21 cellular contexts compared by ENCODE assay signal in genomic region chr2:65481961-65482360, GRCh38. TPM values are rescaled to one million over a fixed set of nuclear protein-coding genes. Genes with fewer than 3 reads are reported as not detected.
DNase-seq lines count a peak whose midpoint lies in the region; ATAC-seq, FAIRE-seq and TF ChIP-seq lines count a peak whose summit lies in the region.
"Had no signal": no experiment of that assay in that cellular context is flagged by ENCODE, and none has a peak within 500 bp of the region (broad histone marks: within the 10 kb centered on the region; RNA-seq: fewer than 3 reads in every experiment).

No MANE protein-coding gene starts in this region.

- no peak for FAIRE-seq in A549 (lab: Jason Lieb, UNC)
- no peak for FAIRE-seq in K562 (lab: Jason Lieb, UNC)
- FAIRE-seq: GM12878, GM19239, H1 had no signal

- H3K79me2 ChIP-seq in K562 (ENCODE audit: control insufficient read depth, insufficient read depth, low read length): no peaks in the 10 kb centered on the region

- DNase-seq in A549 (ENCODE audit: low read depth in 1 of 2, low spot score in 1 of 2) (no peak), IMR-90 (no peak), K562 (ENCODE audit: extremely low read depth in 1 of 4, low spot score in 3 of 4) (no peak), mucosa of descending colon (no peak), GM20000 (ENCODE audit: low spot score) (no peak), DMS79 (lab: John Stamatoyannopoulos, UW) (no peak)
- DNase-seq: Caco-2; CD4-positive, CD25-positive, alpha-beta regulatory T cell; CD8-positive, alpha-beta T cell; DMS153; EL; GDM1; GM23248; H7; HCEC 1CT had no signal

- H4K8ac ChIP-seq in IMR-90 (ENCODE audit: low read depth in 2 of 2, low read length in 2 of 2): no peak overlapping the region

- H3K9me3 ChIP-seq in A549: peaks cover 23% of the 10 kb centered on the region; the same call in 2 of the 3 replicates
- peaks cover 2% of the 10 kb centered on the region; the same call in 1 of the 2 replicates for H3K9me3 ChIP-seq in IMR-90 (ENCODE audit: control insufficient read depth, insufficient read depth, low read length)
- no peaks in the 10 kb centered on the region for H3K9me3 ChIP-seq in K562 (replicated peaks; ENCODE audit: control insufficient read depth, insufficient read depth, low read depth, low read length)
- no peaks in the 10 kb centered on the region for H3K9me3 ChIP-seq in mucosa of descending colon
- H3K9me3 ChIP-seq: Caco-2 had no signal

- TF ChIP-seq POLR2A in A549 (IDR thresholded peaks at IDR 0.05; ENCODE audit: low read length): no peak
- no peak for TF ChIP-seq POLR2A in IMR-90 (IDR thresholded peaks at IDR 0.05; ENCODE audit: low read depth, low read length)
- TF ChIP-seq POLR2A in K562 (conservative IDR thresholded peaks at IDR 0.05): no peak

- H2BK5ac ChIP-seq in IMR-90 (ENCODE audit: low read depth, low read length, poor library complexity, severe bottlenecking): no peak overlapping the region

- H3K23ac ChIP-seq in IMR-90 (ENCODE audit: low read depth, low read length): no peak overlapping the region

- H4K5ac ChIP-seq in IMR-90 (ENCODE audit: low read depth, low read length): no peak overlapping the region

- dilution Hi-C loops in IMR-90 (cut with HindIII; ENCODE audit: low sequenced_read_pairs, unreplicated experiment): no loop called here

- no peak for TF ChIP-seq CTCF in A549 (IDR thresholded peaks at IDR 0.05)
- no peak for TF ChIP-seq CTCF in IMR-90 (conservative IDR thresholded peaks at IDR 0.05; ENCODE audit: low read depth, low read length)
- no peak for TF ChIP-seq CTCF in K562 (IDR thresholded peaks at IDR 0.05 in 2 of 3, conservative IDR thresholded peaks at IDR 0.05 in 1 of 3; ENCODE audit: insufficient read depth in 2 of 3, low read depth in 1 of 3, low read length in 3 of 3)
- TF ChIP-seq CTCF in mucosa of descending colon (IDR thresholded peaks at IDR 0.05): no peak
- TF ChIP-seq CTCF in GM20000 (IDR thresholded peaks at IDR 0.05; ENCODE audit: extremely low read depth, missing control alignments): no peak

- in situ Hi-C loops in IMR-90 (cut with MboI; ENCODE audit: low sequenced_read_pairs): no loop called here
- in situ Hi-C loops in K562 (cut with MboI): no loop called here

- H3K36me3 ChIP-seq in IMR-90 (ENCODE audit: control insufficient read depth, insufficient read depth, low read length) (no peaks in the 10 kb centered on the region), K562 (ENCODE audit: control insufficient read depth, insufficient read depth, low read length) (no peaks in the 10 kb centered on the region), mucosa of descending colon (ENCODE audit: low read depth) (no peaks in the 10 kb centered on the region)
- H3K36me3 ChIP-seq: BLaER1 had no signal

- no peak overlapping the region for H2AK9ac ChIP-seq in IMR-90 (replicated peaks; ENCODE audit: low read depth, low read length, poor library complexity)

- H3K27me3 ChIP-seq in IMR-90 (ENCODE audit: control insufficient read depth, insufficient read depth, low read length): no peaks in the 10 kb centered on the region; the same call in none of the 2 replicates
- no peaks in the 10 kb centered on the region for H3K27me3 ChIP-seq in K562 (ENCODE audit: control insufficient read depth in 2 of 2, insufficient read depth in 2 of 2, low read length in 2 of 2)
- H3K27me3 ChIP-seq: BLaER1 had no signal

- no peak for ATAC-seq in A549
- no peak for ATAC-seq in IMR-90 (ENCODE audit: low read depth)
- ATAC-seq in K562: peak; percentile 20; the same call in 1 of the 3 replicates
- ATAC-seq in mucosa of descending colon: peak; percentile 55
- ATAC-seq in GM19324 (IDR thresholded peaks at IDR 0.05; ENCODE audit: low FRiP score, unreplicated experiment): no peak
- ATAC-seq: CD8-positive, alpha-beta T cell; GM12878 had no signal

- H4K20me1 ChIP-seq in IMR-90 (ENCODE audit: insufficient read depth, low read length) (no peaks in the 10 kb centered on the region), K562 (replicated peaks; ENCODE audit: control insufficient read depth, insufficient read depth, low read length) (no peaks in the 10 kb centered on the region)
- H4K20me1 ChIP-seq: BLaER1 had no signal

- H3K4me3 ChIP-seq in A549: no peak overlapping the region
- H3K4me3 ChIP-seq in IMR-90 (ENCODE audit: insufficient read depth, low read depth, low read length): no peak overlapping the region
- no peak overlapping the region for H3K4me3 ChIP-seq in K562
- no peak overlapping the region for H3K4me3 ChIP-seq in mucosa of descending colon
- H3K4me3 ChIP-seq: BLaER1, GM12878, GM23248 had no signal

- no peaks in the 10 kb centered on the region for H3K4me1 ChIP-seq in A549
- H3K4me1 ChIP-seq in IMR-90 (ENCODE audit: control insufficient read depth, insufficient read depth, low read length): no peaks in the 10 kb centered on the region
- peaks cover 2 to 10% of the 10 kb centered on the region in 2 experiments; a peak in 1 of 5 replicates for H3K4me1 ChIP-seq in K562 (replicated peaks in 1 of 2; ENCODE audit: control insufficient read depth in 2 of 2, insufficient read depth in 2 of 2, low read length in 2 of 2)
- no peaks in the 10 kb centered on the region for H3K4me1 ChIP-seq in mucosa of descending colon (ENCODE audit: low read depth)
- H3K4me1 ChIP-seq: Caco-2 had no signal

- CTCF ChIA-PET in A549 (lab: Yijun Ruan, JAX): interaction anchor here (0.6 to 1.3 kb wide), 3 partner anchors 11 to 216 kb away, joined by 3 read pairs; no protein-coding TSS in a partner anchor
- CTCF ChIA-PET in IMR-90 (lab: Yijun Ruan, JAX): interaction anchor here (0.6 kb wide), 1 partner anchor 142 kb away, joined by 6 read pairs; no protein-coding TSS in a partner anchor
- CTCF ChIA-PET in K562 (lab: Yijun Ruan, JAX; ENCODE audit: low intra/inter-chr PET ratio): no interaction called here

- H3K79me1 ChIP-seq in IMR-90 (ENCODE audit: low read depth in 1 of 2, low read length in 2 of 2): no peaks in the 10 kb centered on the region

- no peaks in the 10 kb centered on the region for H3K9me1 ChIP-seq in IMR-90 (ENCODE audit: insufficient read depth, low read length)
- no peaks in the 10 kb centered on the region for H3K9me1 ChIP-seq in K562 (ENCODE audit: control insufficient read depth, insufficient read depth, low read length)

- TF ChIP-seq EP300 in A549 (IDR thresholded peaks at IDR 0.05) (no peak), K562 (IDR thresholded peaks at IDR 0.05; ENCODE audit: low read length) (no peak)

- H3K18ac ChIP-seq in IMR-90 (ENCODE audit: low read depth, low read length): no peak overlapping the region

- intact Hi-C loops in IMR-90 (cut with micrococcal nuclease) (no loop called here), K562 (cut with micrococcal nuclease) (no loop called here), mucosa of descending colon (cut with DNase I, micrococcal nuclease) (no loop called here)

- POLR2A ChIA-PET in A549 (lab: Yijun Ruan, JAX): no interaction called here
- POLR2A ChIA-PET in IMR-90 (lab: Charles Lee; ENCODE audit: unreplicated experiment): no interaction called here
- POLR2A ChIA-PET in K562 (lab: Yijun Ruan, JAX): interaction anchor here (0.6 to 1.2 kb wide), 3 partner anchors 9 to 190 kb away, joined by 3 to 5 read pairs (median 3); no protein-coding TSS in a partner anchor

- H2BK15ac ChIP-seq in IMR-90 (ENCODE audit: low read depth, low read length): no peak overlapping the region

- no peak for TF ChIP-seq RAD21 in A549 (conservative IDR thresholded peaks at IDR 0.05 in 1 of 2, IDR thresholded peaks at IDR 0.05 in 1 of 2)
- TF ChIP-seq RAD21 in IMR-90 (IDR thresholded peaks at IDR 0.05; ENCODE audit: low read length): no peak
- TF ChIP-seq RAD21 in K562 (CRISPR knock-in tag; conservative IDR thresholded peaks at IDR 0.05 in 1 of 2, IDR thresholded peaks at IDR 0.05 in 1 of 2): no peak

- H4K91ac ChIP-seq in IMR-90 (ENCODE audit: insufficient read depth, low read depth, low read length): no peak overlapping the region

- BruUV-seq in IMR-90 (replicated peaks; lab: Mats Ljungman, UMichigan) (no TSS peak), K562 (replicated peaks; lab: Mats Ljungman, UMichigan) (no TSS peak)

- H2AK5ac ChIP-seq in IMR-90 (ENCODE audit: low read depth, low read length): no peak overlapping the region

- 100% methylated on average over 2 of the region's 2 CpGs for WGBS in A549 (ENCODE audit: missing lambda C conversion rate)
- WGBS in IMR-90 (ENCODE audit: extremely low coverage in 2 of 2, insufficient read length in 1 of 2), 2 experiments: no CpG with 5 or more reads among the region's 2 CpGs
- WGBS in K562 (ENCODE audit: insufficient coverage, low coverage, missing lambda C conversion rate): no CpG with 5 or more reads among the region's 2 CpGs

- H3K4me2 ChIP-seq in A549: no peak overlapping the region
- no peak overlapping the region for H3K4me2 ChIP-seq in IMR-90 (ENCODE audit: low read depth, low read length)
- no peak overlapping the region for H3K4me2 ChIP-seq in K562 (ENCODE audit: insufficient read depth, low read length)
- H3K4me2 ChIP-seq: BLaER1 had no signal

- H2BK120ac ChIP-seq in IMR-90 (ENCODE audit: low read depth, low read length): no peak overlapping the region

- no peak overlapping the region for H3K9ac ChIP-seq in IMR-90 (ENCODE audit: low read depth, low read length)
- no peak overlapping the region for H3K9ac ChIP-seq in K562 (ENCODE audit: insufficient read depth in 1 of 2, low read depth in 2 of 2, low read length in 2 of 2)
- H3K9ac ChIP-seq: BLaER1, GM23248 had no signal

- no peak overlapping the region for H3K4ac ChIP-seq in IMR-90 (ENCODE audit: low read depth, low read length)

- no peak overlapping the region for H2BK20ac ChIP-seq in IMR-90 (ENCODE audit: low read depth, low read length)

- H3K14ac ChIP-seq in IMR-90 (replicated peaks; ENCODE audit: low read depth, low read length): no peak overlapping the region

- H2AFZ ChIP-seq in IMR-90 (replicated peaks; ENCODE audit: low read length, poor library complexity): peak overlapping the region; percentile 30
- no peak overlapping the region for H2AFZ ChIP-seq in K562 (ENCODE audit: low read depth, low read length)
- H2AFZ ChIP-seq: GM23248 had no signal

- no peak overlapping the region for H3K56ac ChIP-seq in IMR-90 (ENCODE audit: extremely low read depth, insufficient read depth, low read length)

- no peak overlapping the region for H3K27ac ChIP-seq in A549
- H3K27ac ChIP-seq in IMR-90 (ENCODE audit: insufficient read depth, low read length): no peak overlapping the region
- H3K27ac ChIP-seq in K562 (ENCODE audit: extremely low read depth, low read depth, low read length): no peak overlapping the region
- H3K27ac ChIP-seq: BLaER1, C4-2B, GM23248 had no signal

RNA-seq across cellular contexts. Expression of gene SPRED2, which starts 49.6 kb away (rescaled TPM):
- polyA plus RNA-seq in A549 (2011; rRNA removed): 28.1 and 29.3 TPM in 2 replicates
- polyA plus RNA-seq in A549 (2012; cell fraction: cytosol; rRNA removed): 22.4 and 26.0 TPM in 2 replicates
- 18.5 and 23.7 TPM in 2 replicates for polyA plus RNA-seq in A549 (2012; cell fraction: nucleus; rRNA removed)
- polyA plus RNA-seq in A549 (2017; fragmentation: RNase III; extraction: RNeasy Plus Mini Kit Qiagen cat#74134 plus additional on column Dnase treatment): 18.9 to 22.6 TPM (median 20.6 TPM) in 3 replicates
- polyA minus RNA-seq in A549 (2011; rRNA and poly(A)+ RNA removed): 24.1 and 25.4 TPM in 2 replicates
- total RNA-seq in IMR-90 (2012; rRNA removed): 4.7 and 4.8 TPM in 2 replicates
- 18.7 and 19.1 TPM in 2 replicates for polyA plus RNA-seq in IMR-90 (2012; rRNA removed)
- polyA plus RNA-seq in IMR-90 (2012; cell fraction: cytosol; rRNA removed): 12.6 and 28.8 TPM in 2 replicates
- 23.1 and 31.2 TPM in 2 replicates for polyA plus RNA-seq in IMR-90 (2012; cell fraction: nucleus; rRNA removed; ENCODE audit: low replicate concordance)
- 32.9 and 55.4 TPM in 2 replicates for total RNA-seq in K562 (2011; cell fraction: chromatin; rRNA removed; ENCODE audit: low replicate concordance)
- 16.8 and 20.1 TPM in 2 replicates for total RNA-seq in K562 (2011; cell fraction: nucleolus; rRNA removed)
- 32.7 and 48.2 TPM in 2 replicates for total RNA-seq in K562 (2011; cell fraction: nucleoplasm; rRNA removed)
- 7.8 and 9.5 TPM in 2 replicates for total RNA-seq in K562 (2014; rRNA removed)
- total RNA-seq in K562 (2014; rRNA removed; fragmentation: Illumina TruSeq; extraction: Trizol): 14.1 and 14.8 TPM in 2 replicates
- total RNA-seq in K562 (2015; rRNA removed; fragmentation: Illumina TruSeq; extraction: Trizol): 10.2 and 10.7 TPM in 2 replicates
- total RNA-seq in K562 (2021): 42.6 and 50.8 TPM in 2 replicates
- 15.3 and 16.5 TPM in 2 replicates for polyA plus RNA-seq in K562 (2011; rRNA removed)
- polyA plus RNA-seq in K562 (2011; cell fraction: cytosol; rRNA removed): 18.1 and 23.5 TPM in 2 replicates
- 20.4 and 30.3 TPM in 2 replicates for polyA plus RNA-seq in K562 (2011; cell fraction: nucleus; rRNA removed)
- 22.1 and 26.6 TPM in 2 replicates for polyA plus RNA-seq in K562 (2012)
- 40.9 and 42.6 TPM in 2 replicates for polyA plus RNA-seq in K562 (2014; fragmentation: Illumina TruSeq; extraction: Trizol)
- 1 to 10 TPM; 4.6 to 6.4 TPM for polyA plus RNA-seq in K562 (2014; fragmentation: Nextera tagmentation; extraction: Ambion mirVana)
- polyA plus RNA-seq in K562 (2014; rRNA removed): 17.9 and 21.2 TPM in 2 replicates
- polyA minus RNA-seq in K562 (2011; rRNA and poly(A)+ RNA removed): 16.7 and 18.3 TPM in 2 replicates
- 22.5 and 22.8 TPM in 2 replicates for polyA minus RNA-seq in K562 (2011; cell fraction: cytosol; rRNA and poly(A)+ RNA removed)
- polyA minus RNA-seq in K562 (2011; cell fraction: nucleus; rRNA and poly(A)+ RNA removed): 6.9 and 9.3 TPM in 2 replicates
- total RNA-seq in mucosa of descending colon: 10 to 100 TPM; 38.1 to 65.0 (median 43.4) TPM

Comparison
In these comparisons a context has a peak if more than half of its experiments do, and no peak if none do; other contexts are left out.
1. ATAC-seq: peak in K562 (single experiment) and mucosa of descending colon (single experiment); none in A549 (0 of 2), IMR-90 (single experiment) and GM19324 (single experiment).
2. Of the 35 proteins assayed by ChIP-seq in both K562 and A549: peak only in K562: none; only in A549: none; in both: CEBPB; in neither: 34.